13 cellular contexts compared by ENCODE assay signal in the genomic region with DNA sequence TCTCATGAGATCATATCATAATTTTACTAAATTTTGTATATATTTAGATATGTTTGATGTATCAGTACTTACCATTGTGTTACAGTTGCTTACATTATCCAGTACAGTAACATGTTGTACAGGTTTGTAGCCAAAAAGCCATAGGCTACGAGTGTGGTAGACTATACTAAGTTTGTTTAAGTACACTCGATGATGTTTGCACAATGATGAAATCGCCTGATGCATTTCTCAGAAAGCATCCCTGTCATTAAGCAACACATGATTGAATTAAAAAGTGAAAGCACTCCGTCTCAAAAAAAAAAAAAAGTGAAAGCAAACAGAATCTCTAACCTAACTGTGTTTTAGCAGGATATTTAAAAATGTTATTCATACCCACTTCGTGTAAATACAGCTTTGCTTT.
"Had no signal": no experiment of that assay in that cellular context is flagged by ENCODE, and none has a peak within 500 bp of the region (broad histone marks: within the 10 kb centered on the region; RNA-seq: fewer than 3 reads in every experiment).

No MANE protein-coding gene starts in this region.

- H3K4me1 ChIP-seq: esophagus squamous epithelium, foreskin keratinocyte, tibial nerve had no signal

- DNase-seq: activated CD4-positive, alpha-beta T cell treated with anti-CD3 and anti-CD28 coated beads for 36 hours; activated CD8-positive, alpha-beta memory T cell treated with anti-CD3 and anti-CD28 coated beads, Interleukin-2, amount 50 U/mL, for 48 hours; activated CD8-positive, alpha-beta T cell treated with anti-CD3 and anti-CD28 coated beads, Interleukin-2, amount 10 ng/mL, durations not matched to agents 7 days and 5 days; activated naive CD8-positive, alpha-beta T cell treated with anti-CD3 and anti-CD28 coated beads, Interleukin-2, amount 10 ng/mL, durations not matched to agents 7 days and 5 days; aorta; dorsolateral prefrontal cortex; esophagus squamous epithelium; foreskin keratinocyte; natural killer cell; posterior cingulate gyrus had no signal

- H3K9me3 Mint-ChIP-seq: activated naive CD8-positive, alpha-beta T cell treated with anti-CD3 and anti-CD28 coated beads, Interleukin-2, amount 10 ng/mL, durations not matched to agents 7 days and 5 days had no signal

- H3K27ac Mint-ChIP-seq: activated CD4-positive, alpha-beta T cell treated with anti-CD3 and anti-CD28 coated beads for 36 hours; activated CD8-positive, alpha-beta T cell treated with anti-CD3 and anti-CD28 coated beads, Interleukin-2, amount 10 ng/mL, durations not matched to agents 7 days and 5 days; activated naive CD8-positive, alpha-beta T cell treated with anti-CD3 and anti-CD28 coated beads, Interleukin-2, amount 10 ng/mL, durations not matched to agents 7 days and 5 days; natural killer cell had no signal

- H3K27me3 ChIP-seq: esophagus squamous epithelium, tibial nerve had no signal

- H3K4me1 Mint-ChIP-seq: activated CD4-positive, alpha-beta T cell treated with anti-CD3 and anti-CD28 coated beads for 36 hours; activated naive CD8-positive, alpha-beta T cell treated with anti-CD3 and anti-CD28 coated beads, Interleukin-2, amount 10 ng/mL, durations not matched to agents 7 days and 5 days; natural killer cell had no signal

- H3K4me3 ChIP-seq: dorsolateral prefrontal cortex, esophagus squamous epithelium, skin epidermis, tibial nerve had no signal

- H3K36me3 ChIP-seq: esophagus squamous epithelium, tibial nerve had no signal

- H3K27me3 Mint-ChIP-seq: activated CD4-positive, alpha-beta T cell treated with anti-CD3 and anti-CD28 coated beads for 36 hours; activated naive CD8-positive, alpha-beta T cell treated with anti-CD3 and anti-CD28 coated beads, Interleukin-2, amount 10 ng/mL, durations not matched to agents 7 days and 5 days had no signal

- H3K4me3 Mint-ChIP-seq: activated CD4-positive, alpha-beta T cell treated with anti-CD3 and anti-CD28 coated beads for 36 hours; activated CD8-positive, alpha-beta T cell treated with anti-CD3 and anti-CD28 coated beads, Interleukin-2, amount 10 ng/mL, durations not matched to agents 7 days and 5 days; activated naive CD8-positive, alpha-beta T cell treated with anti-CD3 and anti-CD28 coated beads, Interleukin-2, amount 10 ng/mL, durations not matched to agents 7 days and 5 days; natural killer cell had no signal

- H3K27ac ChIP-seq: dorsolateral prefrontal cortex, esophagus squamous epithelium, foreskin keratinocyte, skin epidermis, tibial nerve, VCaP had no signal

- H3K36me3 Mint-ChIP-seq: activated naive CD8-positive, alpha-beta T cell treated with anti-CD3 and anti-CD28 coated beads, Interleukin-2, amount 10 ng/mL, durations not matched to agents 7 days and 5 days; natural killer cell had no signal

- H3K9me3 ChIP-seq: esophagus squamous epithelium, tibial nerve had no signal
